ENCODE assay signal across 8 cellular contexts in genomic region chr15:63939531-63940130, GRCh38.
A peak's percentile ranks its signal among the peaks of the same experiment; 100 is the strongest.
DNase-seq lines count a peak whose midpoint lies in the region; ATAC-seq lines count a peak whose summit lies in the region.

No MANE protein-coding gene starts in this region.

- peaks cover 3% of the 10 kb centered on the region for H3K36me3 Mint-ChIP-seq in activated naive CD8-positive, alpha-beta T cell treated with anti-CD3 and anti-CD28 coated beads, Interleukin-2, amount 10 ng/mL, durations not matched to agents 7 days and 5 days
- no peaks in the 10 kb centered on the region for H3K36me3 Mint-ChIP-seq in stimulated activated memory B cell treated with anti-CD40 and anti-IgM and Interleukin-4, amounts not matched to agents 10 μg/mL and 1 μg/mL and 100 μg/mL, for 72 hours

- peaks cover 34% of the 10 kb centered on the region for H3K4me1 Mint-ChIP-seq in activated naive CD8-positive, alpha-beta T cell treated with anti-CD3 and anti-CD28 coated beads, Interleukin-2, amount 10 ng/mL, durations not matched to agents 7 days and 5 days
- H3K4me1 Mint-ChIP-seq in stimulated activated memory B cell treated with anti-CD40 and anti-IgM and Interleukin-4, amounts not matched to agents 10 μg/mL and 1 μg/mL and 100 μg/mL, for 72 hours = peaks cover 38% of the 10 kb centered on the region

- ATAC-seq in activated naive CD8-positive, alpha-beta T cell treated with anti-CD3 and anti-CD28 coated beads, Interleukin-2, amount 10 ng/mL, durations not matched to agents 7 days and 5 days (ENCODE audit: low read depth) = peak; percentile 8
- ATAC-seq in stimulated activated memory B cell treated with anti-CD40 and anti-IgM and Interleukin-4, amounts not matched to agents 10 μg/mL and 1 μg/mL and 100 μg/mL, for 72 hours = peak; percentile 34
- ATAC-seq in HG03095 (IDR thresholded peaks at IDR 0.05; ENCODE audit: unreplicated experiment) = no peak

- peaks cover 1% of the 10 kb centered on the region for H3K9me3 Mint-ChIP-seq in activated naive CD8-positive, alpha-beta T cell treated with anti-CD3 and anti-CD28 coated beads, Interleukin-2, amount 10 ng/mL, durations not matched to agents 7 days and 5 days
- no peaks in the 10 kb centered on the region for H3K9me3 Mint-ChIP-seq in stimulated activated memory B cell treated with anti-CD40 and anti-IgM and Interleukin-4, amounts not matched to agents 10 μg/mL and 1 μg/mL and 100 μg/mL, for 72 hours

- H3K4me3 Mint-ChIP-seq in activated naive CD8-positive, alpha-beta T cell treated with anti-CD3 and anti-CD28 coated beads, Interleukin-2, amount 10 ng/mL, durations not matched to agents 7 days and 5 days = peak overlapping the region; percentile 20
- H3K4me3 Mint-ChIP-seq in stimulated activated memory B cell treated with anti-CD40 and anti-IgM and Interleukin-4, amounts not matched to agents 10 μg/mL and 1 μg/mL and 100 μg/mL, for 72 hours = no peak overlapping the region

- H3K27ac Mint-ChIP-seq in activated naive CD8-positive, alpha-beta T cell treated with anti-CD3 and anti-CD28 coated beads, Interleukin-2, amount 10 ng/mL, durations not matched to agents 7 days and 5 days = peak overlapping the region; percentile 86
- H3K27ac Mint-ChIP-seq in stimulated activated memory B cell treated with anti-CD40 and anti-IgM and Interleukin-4, amounts not matched to agents 10 μg/mL and 1 μg/mL and 100 μg/mL, for 72 hours = peak overlapping the region; percentile 70

- POLR2A ChIA-PET in activated naive CD8-positive, alpha-beta T cell treated with anti-CD3 and anti-CD28 coated beads, Interleukin-2, amount 10 ng/mL, durations not matched to agents 7 days and 5 days (lab: Charles Lee) = no interaction called here

- DNase-seq in HCEC 1CT = peak; percentile 75
- DNase-seq in activated naive CD8-positive, alpha-beta T cell treated with anti-CD3 and anti-CD28 coated beads, Interleukin-2, amount 10 ng/mL, durations not matched to agents 7 days and 5 days = no peak
- peak; percentile 97 for DNase-seq in iris pigment epithelial cell (ENCODE audit: low read depth)
- no peak for DNase-seq in GM19240 (ENCODE audit: insufficient read length, low spot score)
- no peak for DNase-seq in medulla oblongata (ENCODE audit: extremely low spot score)
- DNase-seq in stimulated activated naive CD4-positive, alpha-beta T cell treated with Interleukin-2 at 50 U/mL for 16 hours (lab: John Stamatoyannopoulos, UW) = no peak

- H3K27me3 Mint-ChIP-seq in activated naive CD8-positive, alpha-beta T cell treated with anti-CD3 and anti-CD28 coated beads, Interleukin-2, amount 10 ng/mL, durations not matched to agents 7 days and 5 days = no peaks in the 10 kb centered on the region
- H3K27me3 Mint-ChIP-seq in stimulated activated memory B cell treated with anti-CD40 and anti-IgM and Interleukin-4, amounts not matched to agents 10 μg/mL and 1 μg/mL and 100 μg/mL, for 72 hours = no peaks in the 10 kb centered on the region

Comparison
In these comparisons a context has a peak if more than half of its experiments do, and no peak if none do; other contexts are left out.
1. DNase-seq: peak in HCEC 1CT (single experiment) and iris pigment epithelial cell (single experiment); none in activated naive CD8-positive, alpha-beta T cell treated with anti-CD3 and anti-CD28 coated beads, Interleukin-2, amount 10 ng/mL, durations not matched to agents 7 days and 5 days (single experiment), GM19240 (single experiment), medulla oblongata (single experiment) and stimulated activated naive CD4-positive, alpha-beta T cell treated with Interleukin-2 at 50 U/mL for 16 hours (single experiment).